In the genomic region with DNA sequence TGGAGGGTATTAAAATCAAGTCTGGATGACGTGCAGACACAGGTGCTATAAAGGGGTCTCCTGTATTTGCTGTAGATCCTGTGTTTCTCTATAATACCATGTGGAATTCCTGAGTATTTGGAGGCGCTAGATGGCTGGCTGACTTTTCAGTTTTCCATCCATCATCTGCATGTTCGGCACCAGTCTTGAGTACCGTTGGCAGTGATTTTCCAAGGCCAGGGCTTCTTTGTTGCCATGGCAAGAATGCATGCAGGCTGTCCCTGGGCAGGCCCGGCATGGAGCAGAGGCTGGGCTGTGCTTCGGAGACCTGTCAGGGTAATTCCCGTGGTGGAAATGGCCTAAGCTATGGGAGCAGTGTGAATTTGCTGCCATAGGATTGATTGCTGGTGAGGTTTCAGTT, we compare ENCODE assay signal across 24 cellular contexts.
DNase-seq lines count a peak whose midpoint lies in the region; ATAC-seq, FAIRE-seq and TF ChIP-seq lines count a peak whose summit lies in the region.
"Had no signal": no experiment of that assay in that cellular context is flagged by ENCODE, and none has a peak within 500 bp of the region (broad histone marks: within the 10 kb centered on the region; RNA-seq: fewer than 3 reads in every experiment).

No MANE protein-coding gene starts in this region.

- intact Hi-C loops in esophagus muscularis mucosa (cut with DNase I) (no loop called here), testis (cut with DNase I; ENCODE audit: low total_unique reads) (no loop called here), tibial artery (cut with DNase I; ENCODE audit: low total_unique reads) (no loop called here)
- intact Hi-C loops in activated CD4-positive, alpha-beta T cell treated with anti-CD3 and anti-CD28 coated beads for 36 hours (cut with DNase I, micrococcal nuclease): no loop called here

- no peak for FAIRE-seq in H54 (lab: Jason Lieb, UNC)
- FAIRE-seq: A204.1, D721Med, GM12878, GM12892, GM18507 had no signal

- peaks cover 81% of the 10 kb centered on the region for H3K4me1 ChIP-seq in DND-41 (ENCODE audit: insufficient read depth, low read length)
- no peaks in the 10 kb centered on the region for H3K4me1 ChIP-seq in esophagus muscularis mucosa
- H3K4me1 ChIP-seq in testis: no peaks in the 10 kb centered on the region
- H3K4me1 ChIP-seq in tibial artery: peaks cover 0 to 3% (median 0%) of the 10 kb centered on the region in 4 donors
- H3K4me1 ChIP-seq: Caco-2 had no signal

- ATAC-seq in DND-41 (ENCODE audit: insufficient read depth, low read depth): no peak
- no peak for ATAC-seq in activated CD4-positive, alpha-beta T cell treated with anti-CD3 and anti-CD28 coated beads for 36 hours
- ATAC-seq: CD8-positive, alpha-beta T cell; GM12878 had no signal

- no peak overlapping the region for H3K27ac Mint-ChIP-seq in activated CD4-positive, alpha-beta T cell treated with anti-CD3 and anti-CD28 coated beads for 36 hours
- H3K27ac Mint-ChIP-seq: B cell; CD4-positive, alpha-beta T cell; CD8-positive, alpha-beta T cell had no signal

- TF ChIP-seq EP300 in esophagus muscularis mucosa (IDR thresholded peaks at IDR 0.05): no peak

- peaks cover 4% of the 10 kb centered on the region for H3K9me3 Mint-ChIP-seq in activated CD4-positive, alpha-beta T cell treated with anti-CD3 and anti-CD28 coated beads for 36 hours (ENCODE audit: low read depth)

- 0 out of 2 replicates have a peak overlapping the region, but pooled peaks have one; percentile 5 for H3K27ac ChIP-seq in DND-41 (ENCODE audit: low read length)
- H3K27ac ChIP-seq in esophagus muscularis mucosa (replicated peaks in 1 of 4): no peak overlapping the region
- no peak overlapping the region for H3K27ac ChIP-seq in testis
- H3K27ac ChIP-seq in tibial artery: no peak overlapping the region
- H3K27ac ChIP-seq: BLaER1 treated with 17β-estradiol and CSF1 and Interleukin-3, amounts not matched to agents 10 nM and 100 nM; C4-2B had no signal

- no peak overlapping the region for H2AFZ ChIP-seq in DND-41 (ENCODE audit: low read depth, low read length)

- H4K20me1 ChIP-seq in DND-41 (ENCODE audit: insufficient read depth, low read length): no peaks in the 10 kb centered on the region
- H4K20me1 ChIP-seq: BLaER1 treated with 17β-estradiol and CSF1 and Interleukin-3, amounts not matched to agents 10 nM and 100 nM had no signal

- no peak overlapping the region for H3K4me3 Mint-ChIP-seq in activated CD4-positive, alpha-beta T cell treated with anti-CD3 and anti-CD28 coated beads for 36 hours
- H3K4me3 Mint-ChIP-seq: B cell; CD4-positive, alpha-beta T cell; CD8-positive, alpha-beta T cell had no signal

- H3K36me3 Mint-ChIP-seq in activated CD4-positive, alpha-beta T cell treated with anti-CD3 and anti-CD28 coated beads for 36 hours (ENCODE audit: low read depth): no peaks in the 10 kb centered on the region
- H3K36me3 Mint-ChIP-seq: CD8-positive, alpha-beta T cell had no signal

- H3K9ac ChIP-seq in DND-41 (ENCODE audit: low read depth, low read length): no peak overlapping the region
- H3K9ac ChIP-seq: BLaER1 treated with 17β-estradiol and CSF1 and Interleukin-3, amounts not matched to agents 10 nM and 100 nM had no signal

- WGBS in esophagus muscularis mucosa: 91% methylated on average over 7 of the region's 7 CpGs
- WGBS in testis, 2 donors: 74 to 86% methylated on average over 7 of the region's 7 CpGs

- DNase-seq in DND-41 (no peak), esophagus muscularis mucosa (ENCODE audit: extremely low spot score) (peak; percentile 62), testis (peak; percentile 58), H54 (ENCODE audit: insufficient read length, low spot score) (no peak), tibial artery (no peak)
- DNase-seq in activated CD4-positive, alpha-beta T cell treated with anti-CD3 and anti-CD28 coated beads for 36 hours: no peak
- DNase-seq: 8988T; ACHN; AML-193; Caco-2; Calu3; CD4-positive, alpha-beta T cell; CD8-positive, alpha-beta T cell; DMS79 treated with DMSO at 0.1 percent for 48 hours; EL; GDM1 had no signal

- no peak overlapping the region for H3K4me2 ChIP-seq in DND-41 (ENCODE audit: insufficient read depth, low read length)
- H3K4me2 ChIP-seq: BLaER1 treated with 17β-estradiol and CSF1 and Interleukin-3, amounts not matched to agents 10 nM and 100 nM had no signal

- no peaks in the 10 kb centered on the region for H3K79me2 ChIP-seq in DND-41 (ENCODE audit: insufficient read depth, low read length)

- H3K27me3 Mint-ChIP-seq in activated CD4-positive, alpha-beta T cell treated with anti-CD3 and anti-CD28 coated beads for 36 hours: no peaks in the 10 kb centered on the region
- H3K27me3 Mint-ChIP-seq: B cell; CD4-positive, alpha-beta T cell had no signal

- H3K4me1 Mint-ChIP-seq in activated CD4-positive, alpha-beta T cell treated with anti-CD3 and anti-CD28 coated beads for 36 hours: peaks cover 11% of the 10 kb centered on the region
- H3K4me1 Mint-ChIP-seq: B cell had no signal

- POLR2A ChIA-PET in activated CD4-positive, alpha-beta T cell treated with anti-CD3 and anti-CD28 coated beads for 36 hours (lab: Charles Lee): no interaction called here

- no peak for TF ChIP-seq CTCF in DND-41 (IDR thresholded peaks at IDR 0.05; ENCODE audit: borderline replicate concordance, extremely low read depth, low read length, poor library complexity, severe bottlenecking)
- no peak for TF ChIP-seq CTCF in esophagus muscularis mucosa (IDR thresholded peaks at IDR 0.05)
- TF ChIP-seq CTCF in testis (IDR thresholded peaks at IDR 0.05): no peak
- no peak for TF ChIP-seq CTCF in tibial artery (IDR thresholded peaks at IDR 0.05)

- TF ChIP-seq POLR2A in esophagus muscularis mucosa (IDR thresholded peaks at IDR 0.05; ENCODE audit: low read depth) (no peak), testis (IDR thresholded peaks at IDR 0.05) (no peak), H54 (IDR thresholded peaks at IDR 0.05; ENCODE audit: low read depth, low read length) (no peak)

- H3K4me3 ChIP-seq in DND-41 (ENCODE audit: low read depth in 1 of 2, low read length in 2 of 2): no peak overlapping the region
- H3K4me3 ChIP-seq in esophagus muscularis mucosa: no peak overlapping the region
- no peak overlapping the region for H3K4me3 ChIP-seq in testis
- no peak overlapping the region for H3K4me3 ChIP-seq in tibial artery
- H3K4me3 ChIP-seq: BLaER1 treated with 17β-estradiol and CSF1 and Interleukin-3, amounts not matched to agents 10 nM and 100 nM; GM12878 had no signal

- H3K27me3 ChIP-seq in DND-41 (ENCODE audit: insufficient read depth, low read length, poor library complexity) (no peaks in the 10 kb centered on the region), esophagus muscularis mucosa (no peaks in the 10 kb centered on the region), testis (no peaks in the 10 kb centered on the region), tibial artery (no peaks in the 10 kb centered on the region)
- H3K27me3 ChIP-seq: BLaER1 treated with 17β-estradiol and CSF1 and Interleukin-3, amounts not matched to agents 10 nM and 100 nM had no signal

- H3K36me3 ChIP-seq in DND-41 (ENCODE audit: insufficient read depth, low read length) (no peaks in the 10 kb centered on the region), esophagus muscularis mucosa (no peaks in the 10 kb centered on the region), testis (ENCODE audit: low read depth, missing control alignments) (no peaks in the 10 kb centered on the region), tibial artery (no peaks in the 10 kb centered on the region)
- H3K36me3 ChIP-seq: BLaER1 treated with 17β-estradiol and CSF1 and Interleukin-3, amounts not matched to agents 10 nM and 100 nM had no signal

- peaks cover 5% of the 10 kb centered on the region for H3K9me3 ChIP-seq in DND-41 (ENCODE audit: insufficient read depth, low read length, severe bottlenecking)
- H3K9me3 ChIP-seq in esophagus muscularis mucosa: no peaks in the 10 kb centered on the region
- H3K9me3 ChIP-seq in testis: no peaks in the 10 kb centered on the region
- H3K9me3 ChIP-seq in tibial artery: no peaks in the 10 kb centered on the region

- CTCF ChIA-PET in activated CD4-positive, alpha-beta T cell treated with anti-CD3 and anti-CD28 coated beads for 36 hours (lab: Charles Lee): no interaction called here

Comparison
In these comparisons a context has a peak if more than half of its experiments do, and no peak if none do; other contexts are left out.
1. DNase-seq: peak in esophagus muscularis mucosa (single experiment) and testis (single experiment); none in DND-41 (single experiment), H54 (single experiment), tibial artery (0 of 2) and activated CD4-positive, alpha-beta T cell treated with anti-CD3 and anti-CD28 coated beads for 36 hours (single experiment).